ENCODE assay signal across 8 cellular contexts in the genomic region with DNA sequence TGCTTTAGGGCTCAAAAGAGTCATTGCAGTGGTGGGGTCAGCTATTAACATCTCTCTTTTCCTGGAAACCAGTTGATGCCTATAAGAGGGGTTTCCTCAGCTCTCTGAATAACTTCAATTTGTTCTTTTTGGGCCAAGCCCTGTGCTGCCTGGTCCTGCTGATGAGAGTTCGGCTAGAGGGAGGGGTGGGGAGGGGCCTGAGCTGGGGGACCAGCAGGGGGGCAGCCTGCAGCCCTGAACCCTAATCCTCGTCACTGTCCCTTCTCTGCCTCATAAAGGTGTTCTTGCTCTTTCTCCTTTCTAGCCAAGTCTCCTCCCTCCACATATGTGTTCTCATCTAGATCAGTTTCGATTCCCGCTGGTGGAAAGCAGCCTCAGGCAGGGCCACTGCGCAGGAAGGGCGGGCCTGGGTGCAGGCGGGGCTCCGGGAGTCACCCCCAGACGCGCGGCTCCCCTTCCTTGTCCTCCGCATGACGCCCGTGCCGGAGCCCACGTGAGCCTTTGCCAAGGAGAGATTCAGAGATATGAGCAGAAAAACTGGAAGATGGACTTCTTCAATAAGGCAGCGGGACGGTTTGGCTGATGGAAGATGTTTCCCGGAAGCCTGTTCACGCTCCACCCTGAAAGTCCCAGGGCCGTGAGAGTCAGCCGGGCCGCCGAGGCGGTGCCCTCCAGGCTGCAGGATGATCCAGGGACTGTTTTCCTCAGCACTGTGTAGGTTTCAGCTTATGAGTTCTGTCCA. TPM values are rescaled to one million over a fixed set of nuclear protein-coding genes. Genes with fewer than 3 reads are reported as not detected.
DNase-seq lines count a peak whose midpoint lies in the region; ATAC-seq, FAIRE-seq and TF ChIP-seq lines count a peak whose summit lies in the region.

No MANE protein-coding gene starts in this region.

- H3K36me3 ChIP-seq in astrocyte (ENCODE audit: insufficient read depth, low read length), result no peaks in the 10 kb centered on the region
- H3K36me3 ChIP-seq in hepatocyte (replicated peaks; ENCODE audit: insufficient read depth, low read depth), result no peaks in the 10 kb centered on the region

- FAIRE-seq in astrocyte (lab: Jason Lieb, UNC), result peak; percentile 34

- 1% methylated on average over 24 of the region's 25 CpGs for WGBS in hepatocyte (ENCODE audit: low lambda C conversion rate, missing lambda C conversion rate)

- H3K27me3 ChIP-seq in astrocyte (ENCODE audit: insufficient read depth, low read length) (no peaks in the 10 kb centered on the region), hepatocyte (no peaks in the 10 kb centered on the region)

- H3K9me3 Mint-ChIP-seq in astrocyte (ENCODE audit: unreplicated experiment), result peaks cover 8% of the 10 kb centered on the region

- H3K4me3 Mint-ChIP-seq in astrocyte (ENCODE audit: unreplicated experiment), result peak overlapping the region; percentile 89

- H3K9me3 ChIP-seq in astrocyte (ENCODE audit: insufficient read depth, low read depth, low read length) (no peaks in the 10 kb centered on the region), hepatocyte (ENCODE audit: low read depth) (no peaks in the 10 kb centered on the region)

- H3K27ac Mint-ChIP-seq in astrocyte (ENCODE audit: unreplicated experiment), result peak overlapping the region; percentile 94

- no peaks in the 10 kb centered on the region for H3K27me3 Mint-ChIP-seq in astrocyte (ENCODE audit: low read depth, unreplicated experiment)

- H3K27ac ChIP-seq in astrocyte (ENCODE audit: low read depth, low read length), result peak overlapping the region; percentile 49
- H3K27ac ChIP-seq in hepatocyte, result peak overlapping the region; percentile 81

- H3K79me2 ChIP-seq in astrocyte (ENCODE audit: insufficient read depth, low read length) (no peaks in the 10 kb centered on the region), hepatocyte (no peaks in the 10 kb centered on the region)

- H3K4me3 ChIP-seq in GM12865 (ENCODE audit: low read depth, low read length), result peak overlapping the region; percentile 69
- H3K4me3 ChIP-seq in astrocyte (ENCODE audit: insufficient read depth, low read depth, low read length), result peak overlapping the region; percentile 68
- H3K4me3 ChIP-seq in hepatocyte, result peak overlapping the region; percentile 20

- H2AFZ ChIP-seq in astrocyte (ENCODE audit: low read depth, low read length), result peak overlapping the region; percentile 76
- H2AFZ ChIP-seq in hepatocyte, result peak overlapping the region; percentile 61

- H3K4me1 ChIP-seq in astrocyte (ENCODE audit: insufficient read depth, low read length) (no peaks in the 10 kb centered on the region), hepatocyte (ENCODE audit: insufficient read depth) (no peaks in the 10 kb centered on the region)

- peak; percentile 91 for DNase-seq in GM12865 (ENCODE audit: low read depth)
- peak; percentile 65 for DNase-seq in NCI-H146 treated with DMSO at 0.1 percent for 48 hours (lab: John Stamatoyannopoulos, UW; ENCODE audit: unreplicated experiment)
- peak; percentile 72 for DNase-seq in T-helper 9 cell
- DNase-seq in astrocyte (ENCODE audit: low read depth), result peak; percentile 56
- DNase-seq in hepatocyte (ENCODE audit: low spot score), result peak; percentile 87
- DNase-seq in retina, result peak; percentile 87
- DNase-seq in GF-D8 (lab: John Stamatoyannopoulos, UW), result no peak

- H3K4me1 Mint-ChIP-seq in astrocyte (ENCODE audit: low read depth, unreplicated experiment), result peaks cover 2% of the 10 kb centered on the region

- H3K9ac ChIP-seq in astrocyte (ENCODE audit: low read length), result peak overlapping the region; percentile 79

- ATAC-seq in HG02678 (IDR thresholded peaks at IDR 0.05; ENCODE audit: unreplicated experiment), result peak; percentile 91

- H3K9me2 ChIP-seq in hepatocyte (replicated peaks; ENCODE audit: insufficient read depth), result no peaks in the 10 kb centered on the region

- H3K4me2 ChIP-seq in astrocyte (ENCODE audit: low read length), result peak overlapping the region; percentile 81
- H3K4me2 ChIP-seq in hepatocyte, result peak overlapping the region; percentile 73

- peaks cover 10% of the 10 kb centered on the region for H3K36me3 Mint-ChIP-seq in astrocyte (ENCODE audit: low read depth, unreplicated experiment)

- TF ChIP-seq CTCF in GM12865 (IDR thresholded peaks at IDR 0.05; ENCODE audit: insufficient read depth, low read depth, low read length, missing control alignments) (no peak), astrocyte (IDR thresholded peaks at IDR 0.05; ENCODE audit: insufficient read depth, low read depth, low read length) (no peak), hepatocyte (IDR thresholded peaks at IDR 0.05; ENCODE audit: poor library complexity) (no peak)

- no peaks in the 10 kb centered on the region for H4K20me1 ChIP-seq in astrocyte (ENCODE audit: insufficient read depth, low read length)
- H4K20me1 ChIP-seq in hepatocyte (ENCODE audit: insufficient read depth, poor library complexity, severe bottlenecking), result no peaks in the 10 kb centered on the region

RNA-seq across cellular contexts. Expression of a gene that starts 15.0 kb away (rescaled TPM):
- 20.1 and 20.9 TPM in 2 replicates for total RNA-seq in astrocyte
- 36.9 and 38.4 TPM in 2 replicates for total RNA-seq in hepatocyte
- 22.6 and 23.9 TPM in 2 replicates for polyA plus RNA-seq in hepatocyte
